ENCODE assay signal across 10 cellular contexts in the genomic region with DNA sequence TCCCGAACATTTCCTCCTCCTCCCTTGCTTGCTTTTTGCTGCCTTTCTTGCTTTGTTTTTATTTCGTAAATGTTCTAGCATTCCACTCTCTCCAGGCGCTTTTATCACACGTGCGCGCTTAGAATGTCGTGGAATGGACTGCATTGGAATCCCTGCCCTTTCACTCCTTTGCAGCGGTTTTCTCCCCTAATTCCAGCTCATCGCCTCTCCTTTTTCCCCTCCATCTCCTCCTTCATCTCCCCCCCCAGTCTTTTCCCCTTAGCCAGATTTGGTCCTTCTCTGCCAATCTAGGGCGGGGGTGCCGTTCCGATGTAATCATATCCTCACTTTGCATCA. TPM values are rescaled to one million over a fixed set of nuclear protein-coding genes. Genes with fewer than 3 reads are reported as not detected.
DNase-seq lines count a peak whose midpoint lies in the region; ATAC-seq, FAIRE-seq and TF ChIP-seq lines count a peak whose summit lies in the region.
"Had no signal": no experiment of that assay in that cellular context is flagged by ENCODE, and none has a peak within 500 bp of the region (broad histone marks: within the 10 kb centered on the region; RNA-seq: fewer than 3 reads in every experiment).

No MANE protein-coding gene starts in this region.

- TF ChIP-seq CTCF in adrenal gland (IDR thresholded peaks at IDR 0.05): no peak
- no peak for TF ChIP-seq CTCF in kidney epithelial cell (IDR thresholded peaks at IDR 0.05; ENCODE audit: insufficient read depth, low read length, poor library complexity, severe bottlenecking)

- intact Hi-C loops in adrenal gland (cut with DNase I): no loop called here

- H3K27ac ChIP-seq in adrenal gland: peak overlapping the region; percentile 46 to 90 (median 85)
- H3K27ac ChIP-seq in temporal lobe (ENCODE audit: low read depth, low read length): peak overlapping the region; percentile 89

- DNase-seq in NCI-H1092 treated with DMSO at 0.1 percent for 48 hours (lab: John Stamatoyannopoulos, UW): peak; percentile 49
- DNase-seq in NCI-H1092 (lab: John Stamatoyannopoulos, UW): no peak
- DNase-seq in adrenal gland: no peak
- no peak for DNase-seq in kidney epithelial cell (ENCODE audit: low read depth)
- no peak for DNase-seq in GM03348 (ENCODE audit: low spot score)
- no peak for DNase-seq in H54 (ENCODE audit: insufficient read length, low spot score)

- peaks cover 7 to 19% of the 10 kb centered on the region in 2 donors for H3K4me1 ChIP-seq in adrenal gland (replicated peaks in 1 of 2)

- FAIRE-seq in H54 (lab: Jason Lieb, UNC): no peak
- FAIRE-seq: A204.1, TTC549 had no signal

- H3K9me3 ChIP-seq in adrenal gland (replicated peaks in 1 of 3): no peaks in the 10 kb centered on the region

- H3K36me3 ChIP-seq in adrenal gland (replicated peaks in 1 of 2): no peaks in the 10 kb centered on the region
- no peaks in the 10 kb centered on the region for H3K36me3 ChIP-seq in kidney epithelial cell (ENCODE audit: control insufficient read depth, insufficient read depth, low read length)

- WGBS in adrenal gland, 4 donors: 0 to 30% (median 12%) methylated on average over 12 of the region's 12 CpGs

- no peaks in the 10 kb centered on the region for H3K27me3 ChIP-seq in adrenal gland
- no peaks in the 10 kb centered on the region for H3K27me3 ChIP-seq in kidney epithelial cell (ENCODE audit: control insufficient read depth, insufficient read depth, low read length)

- H3K4me3 ChIP-seq in adrenal gland: peak overlapping the region; percentile 35 to 87 (median 66)
- peak overlapping the region; percentile 56 for H3K4me3 ChIP-seq in kidney epithelial cell (ENCODE audit: low read depth, low read length)

- TF ChIP-seq POLR2A in adrenal gland (IDR thresholded peaks at IDR 0.05) (no peak), H54 (IDR thresholded peaks at IDR 0.05; ENCODE audit: low read depth, low read length) (no peak)

- ATAC-seq in GM21528 (IDR thresholded peaks at IDR 0.05; ENCODE audit: low FRiP score, unreplicated experiment): no peak

RNA-seq across cellular contexts. Expression of a gene that starts 0.6 kb away (rescaled TPM):
- total RNA-seq in adrenal gland: 100 to 1,000 TPM in 5 of 8 donors, 10 to 100 TPM in 3; 38.0 to 164 (median 103) TPM
- 100 to 1,000 TPM in 1 of 3 donors, 10 to 100 TPM in 2; 38.6 to 127 (median 77.0) TPM for polyA plus RNA-seq in adrenal gland
- 71.7 and 82.2 TPM in 2 replicates for total RNA-seq in kidney epithelial cell
- total RNA-seq in temporal lobe: 171 TPM

RNA-seq across cellular contexts. Expression of a gene that starts 44.8 kb away (rescaled TPM):
- total RNA-seq in adrenal gland (1 to 10 TPM in 6 of 8 donors, under 1 TPM in 2; 0.18 to 5.9 (median 1.8) TPM), kidney epithelial cell (3.1 and 4.1 TPM in 2 replicates), temporal lobe (1.5 TPM)
- 10 to 100 TPM in 1 of 3 donors, 1 to 10 TPM in 2; 1.9 to 23.3 (median 2.6) TPM for polyA plus RNA-seq in adrenal gland
